ENCODE assay signal across 1 cellular context in genomic region chr16:23408242-23409201, GRCh38.
A peak's percentile ranks its signal among the peaks of the same experiment; 100 is the strongest.
TF ChIP-seq lines count a peak whose summit lies in the region.

No MANE protein-coding gene starts in this region.

TF ChIP-seq in HEK293, 187 proteins besides CTCF, POLR2A, EP300 and RAD21 (continued from another document):
- TF ChIP-seq ZNF169 (tag by site-specific recombination; IDR thresholded peaks at IDR 0.05), result peak; percentile 90
- TF ChIP-seq GLIS1 (tag by site-specific recombination; IDR thresholded peaks at IDR 0.05), result 0 out of 2 replicates have a peak, but pooled peaks have one; percentile 14
- TF ChIP-seq ZBTB1 (tag by site-specific recombination; IDR thresholded peaks at IDR 0.05), result 0 out of 2 replicates have a peak, but pooled peaks have one; percentile 51
- peak; percentile 79 for TF ChIP-seq ZIC2 (tag by site-specific recombination; IDR thresholded peaks at IDR 0.05)
- TF ChIP-seq ZNF600 (tag by site-specific recombination; IDR thresholded peaks at IDR 0.05), result peak; percentile 95
- TF ChIP-seq, protein P1, sequence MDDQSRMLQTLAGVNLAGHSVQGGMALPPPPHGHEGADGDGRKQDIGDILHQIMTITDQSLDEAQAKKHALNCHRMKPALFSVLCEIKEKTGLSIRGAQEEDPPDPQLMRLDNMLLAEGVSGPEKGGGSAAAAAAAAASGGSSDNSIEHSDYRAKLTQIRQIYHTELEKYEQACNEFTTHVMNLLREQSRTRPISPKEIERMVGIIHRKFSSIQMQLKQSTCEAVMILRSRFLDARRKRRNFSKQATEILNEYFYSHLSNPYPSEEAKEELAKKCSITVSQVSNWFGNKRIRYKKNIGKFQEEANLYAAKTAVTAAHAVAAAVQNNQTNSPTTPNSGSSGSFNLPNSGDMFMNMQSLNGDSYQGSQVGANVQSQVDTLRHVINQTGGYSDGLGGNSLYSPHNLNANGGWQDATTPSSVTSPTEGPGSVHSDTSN (CRISPR knock-in tag; IDR thresholded peaks at IDR 0.05), result no peak
- TF ChIP-seq, protein P2, sequence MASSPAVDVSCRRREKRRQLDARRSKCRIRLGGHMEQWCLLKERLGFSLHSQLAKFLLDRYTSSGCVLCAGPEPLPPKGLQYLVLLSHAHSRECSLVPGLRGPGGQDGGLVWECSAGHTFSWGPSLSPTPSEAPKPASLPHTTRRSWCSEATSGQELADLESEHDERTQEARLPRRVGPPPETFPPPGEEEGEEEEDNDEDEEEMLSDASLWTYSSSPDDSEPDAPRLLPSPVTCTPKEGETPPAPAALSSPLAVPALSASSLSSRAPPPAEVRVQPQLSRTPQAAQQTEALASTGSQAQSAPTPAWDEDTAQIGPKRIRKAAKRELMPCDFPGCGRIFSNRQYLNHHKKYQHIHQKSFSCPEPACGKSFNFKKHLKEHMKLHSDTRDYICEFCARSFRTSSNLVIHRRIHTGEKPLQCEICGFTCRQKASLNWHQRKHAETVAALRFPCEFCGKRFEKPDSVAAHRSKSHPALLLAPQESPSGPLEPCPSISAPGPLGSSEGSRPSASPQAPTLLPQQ (tag by site-specific recombination; IDR thresholded peaks at IDR 0.05), result peak; percentile 92
- TF ChIP-seq PRDM1 (tag by site-specific recombination; IDR thresholded peaks at IDR 0.05), result peak; percentile 93
- TF ChIP-seq ZNF843 (tag by site-specific recombination; IDR thresholded peaks at IDR 0.05), result peak; percentile 74
- TF ChIP-seq, protein P3, sequence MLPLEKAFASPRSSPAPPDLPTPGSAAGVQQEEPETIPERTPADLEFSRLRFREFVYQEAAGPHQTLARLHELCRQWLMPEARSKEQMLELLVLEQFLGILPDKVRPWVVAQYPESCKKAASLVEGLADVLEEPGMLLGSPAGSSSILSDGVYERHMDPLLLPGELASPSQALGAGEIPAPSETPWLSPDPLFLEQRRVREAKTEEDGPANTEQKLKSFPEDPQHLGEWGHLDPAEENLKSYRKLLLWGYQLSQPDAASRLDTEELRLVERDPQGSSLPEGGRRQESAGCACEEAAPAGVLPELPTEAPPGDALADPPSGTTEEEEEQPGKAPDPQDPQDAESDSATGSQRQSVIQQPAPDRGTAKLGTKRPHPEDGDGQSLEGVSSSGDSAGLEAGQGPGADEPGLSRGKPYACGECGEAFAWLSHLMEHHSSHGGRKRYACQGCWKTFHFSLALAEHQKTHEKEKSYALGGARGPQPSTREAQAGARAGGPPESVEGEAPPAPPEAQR (tag by site-specific recombination; IDR thresholded peaks at IDR 0.05), result 0 out of 2 replicates have a peak, but pooled peaks have one; percentile 23
- peak; percentile 89 for TF ChIP-seq ZNF324 (tag by site-specific recombination; IDR thresholded peaks at IDR 0.05)
- peak; percentile 71; the same call in 1 of the 2 replicates for TF ChIP-seq ZNF621 (tag by site-specific recombination; IDR thresholded peaks at IDR 0.05)
- TF ChIP-seq, protein P4, sequence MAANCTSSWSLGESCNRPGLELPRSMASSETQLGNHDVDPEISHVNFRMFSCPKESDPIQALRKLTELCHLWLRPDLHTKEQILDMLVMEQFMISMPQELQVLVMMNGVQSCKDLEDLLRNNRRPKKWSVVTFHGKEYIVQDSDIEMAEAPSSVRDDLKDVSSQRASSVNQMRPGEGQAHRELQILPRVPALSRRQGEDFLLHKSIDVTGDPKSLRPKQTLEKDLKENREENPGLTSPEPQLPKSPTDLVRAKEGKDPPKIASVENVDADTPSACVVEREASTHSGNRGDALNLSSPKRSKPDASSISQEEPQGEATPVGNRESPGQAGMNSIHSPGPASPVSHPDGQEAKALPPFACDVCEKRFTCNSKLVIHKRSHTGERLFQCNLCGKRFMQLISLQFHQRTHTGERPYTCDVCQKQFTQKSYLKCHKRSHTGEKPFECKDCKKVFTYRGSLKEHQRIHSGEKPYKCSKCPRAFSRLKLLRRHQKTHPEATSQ (tag by site-specific recombination; IDR thresholded peaks at IDR 0.05), result no peak
- TF ChIP-seq, protein P5, sequence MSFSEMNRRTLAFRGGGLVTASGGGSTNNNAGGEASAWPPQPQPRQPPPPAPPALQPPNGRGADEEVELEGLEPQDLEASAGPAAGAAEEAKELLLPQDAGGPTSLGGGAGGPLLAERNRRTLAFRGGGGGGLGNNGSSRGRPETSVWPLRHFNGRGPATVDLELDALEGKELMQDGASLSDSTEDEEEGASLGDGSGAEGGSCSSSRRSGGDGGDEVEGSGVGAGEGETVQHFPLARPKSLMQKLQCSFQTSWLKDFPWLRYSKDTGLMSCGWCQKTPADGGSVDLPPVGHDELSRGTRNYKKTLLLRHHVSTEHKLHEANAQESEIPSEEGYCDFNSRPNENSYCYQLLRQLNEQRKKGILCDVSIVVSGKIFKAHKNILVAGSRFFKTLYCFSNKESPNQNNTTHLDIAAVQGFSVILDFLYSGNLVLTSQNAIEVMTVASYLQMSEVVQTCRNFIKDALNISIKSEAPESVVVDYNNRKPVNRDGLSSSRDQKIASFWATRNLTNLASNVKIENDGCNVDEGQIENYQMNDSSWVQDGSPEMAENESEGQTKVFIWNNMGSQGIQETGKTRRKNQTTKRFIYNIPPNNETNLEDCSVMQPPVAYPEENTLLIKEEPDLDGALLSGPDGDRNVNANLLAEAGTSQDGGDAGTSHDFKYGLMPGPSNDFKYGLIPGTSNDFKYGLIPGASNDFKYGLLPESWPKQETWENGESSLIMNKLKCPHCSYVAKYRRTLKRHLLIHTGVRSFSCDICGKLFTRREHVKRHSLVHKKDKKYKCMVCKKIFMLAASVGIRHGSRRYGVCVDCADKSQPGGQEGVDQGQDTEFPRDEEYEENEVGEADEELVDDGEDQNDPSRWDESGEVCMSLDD (tag by site-specific recombination; IDR thresholded peaks at IDR 0.05), result no peak
- TF ChIP-seq, protein P6, sequence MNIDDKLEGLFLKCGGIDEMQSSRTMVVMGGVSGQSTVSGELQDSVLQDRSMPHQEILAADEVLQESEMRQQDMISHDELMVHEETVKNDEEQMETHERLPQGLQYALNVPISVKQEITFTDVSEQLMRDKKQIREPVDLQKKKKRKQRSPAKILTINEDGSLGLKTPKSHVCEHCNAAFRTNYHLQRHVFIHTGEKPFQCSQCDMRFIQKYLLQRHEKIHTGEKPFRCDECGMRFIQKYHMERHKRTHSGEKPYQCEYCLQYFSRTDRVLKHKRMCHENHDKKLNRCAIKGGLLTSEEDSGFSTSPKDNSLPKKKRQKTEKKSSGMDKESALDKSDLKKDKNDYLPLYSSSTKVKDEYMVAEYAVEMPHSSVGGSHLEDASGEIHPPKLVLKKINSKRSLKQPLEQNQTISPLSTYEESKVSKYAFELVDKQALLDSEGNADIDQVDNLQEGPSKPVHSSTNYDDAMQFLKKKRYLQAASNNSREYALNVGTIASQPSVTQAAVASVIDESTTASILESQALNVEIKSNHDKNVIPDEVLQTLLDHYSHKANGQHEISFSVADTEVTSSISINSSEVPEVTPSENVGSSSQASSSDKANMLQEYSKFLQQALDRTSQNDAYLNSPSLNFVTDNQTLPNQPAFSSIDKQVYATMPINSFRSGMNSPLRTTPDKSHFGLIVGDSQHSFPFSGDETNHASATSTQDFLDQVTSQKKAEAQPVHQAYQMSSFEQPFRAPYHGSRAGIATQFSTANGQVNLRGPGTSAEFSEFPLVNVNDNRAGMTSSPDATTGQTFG (tag by site-specific recombination; IDR thresholded peaks at IDR 0.05; ENCODE audit: borderline replicate concordance), result peak; percentile 80; the same call in 1 of the 2 replicates
- no peak for TF ChIP-seq ZNF146 (tag by site-specific recombination; IDR thresholded peaks at IDR 0.05)
- TF ChIP-seq ZNF37A (tag by site-specific recombination; IDR thresholded peaks at IDR 0.05), result no peak
- no peak for TF ChIP-seq PRDM4 (tag by site-specific recombination; IDR thresholded peaks at IDR 0.05)
- peak; percentile 97 for TF ChIP-seq ZSCAN4 (tag by site-specific recombination; IDR thresholded peaks at IDR 0.05)
- peak; percentile 74; the same call in 1 of the 2 replicates for TF ChIP-seq ZNF391 (tag by site-specific recombination; IDR thresholded peaks at IDR 0.05; ENCODE audit: borderline replicate concordance, low read depth)
- TF ChIP-seq OSR2 (tag by site-specific recombination; IDR thresholded peaks at IDR 0.05), result peak; percentile 67
- peak; percentile 89 for TF ChIP-seq ZFP69B (tag by site-specific recombination; IDR thresholded peaks at IDR 0.05)
- 0 out of 2 replicates have a peak, but pooled peaks have one; percentile 41 for TF ChIP-seq KLF9 (tag by site-specific recombination; IDR thresholded peaks at IDR 0.05; ENCODE audit: low read depth)
- TF ChIP-seq ZNF48 (tag by site-specific recombination; IDR thresholded peaks at IDR 0.05), result no peak
- TF ChIP-seq ZNF664 (tag by site-specific recombination; IDR thresholded peaks at IDR 0.05), result peak; percentile 10; the same call in 1 of the 2 replicates
- peak; percentile 99 for TF ChIP-seq ZBTB7A (tag by site-specific recombination; IDR thresholded peaks at IDR 0.05; ENCODE audit: low read depth)
- TF ChIP-seq ZFP41 (tag by site-specific recombination; IDR thresholded peaks at IDR 0.05; ENCODE audit: borderline replicate concordance), result no peak
- peak; percentile 87 for TF ChIP-seq ZNF2 (tag by site-specific recombination; IDR thresholded peaks at IDR 0.05)
- TF ChIP-seq ZEB2 (tag by site-specific recombination; IDR thresholded peaks at IDR 0.05), result peak; percentile 85
- peak; percentile 86; the same call in 1 of the 2 replicates for TF ChIP-seq ZNF24 (tag by site-specific recombination; IDR thresholded peaks at IDR 0.05)
- peak; percentile 43; the same call in 1 of the 2 replicates for TF ChIP-seq KLF8 (tag by site-specific recombination; IDR thresholded peaks at IDR 0.05)
- TF ChIP-seq ZBTB21 (tag by site-specific recombination; IDR thresholded peaks at IDR 0.05), result peak; percentile 79
- TF ChIP-seq ZBTB17 (tag by site-specific recombination; IDR thresholded peaks at IDR 0.05), result peak; percentile 96
- TF ChIP-seq HOXA7 (CRISPR knock-in tag; IDR thresholded peaks at IDR 0.05; ENCODE audit: borderline replicate concordance), result no peak
